ENCODE assay signal across 24 cellular contexts in genomic region chr4:8317474-8317873, GRCh38. TPM values are rescaled to one million over a fixed set of nuclear protein-coding genes. Genes with fewer than 3 reads are reported as not detected.
"Had no signal": no experiment of that assay in that cellular context is flagged by ENCODE, and none has a peak within 500 bp of the region (broad histone marks: within the 10 kb centered on the region; RNA-seq: fewer than 3 reads in every experiment).

No MANE protein-coding gene starts in this region.

- H3K27me3 Mint-ChIP-seq: dendritic cell treated with granulocyte-macrophage colony-stimulating factor and Interleukin-4, amounts not matched to agents 40 ng/mL and 50 ng/mL, for 4 days had no signal

- H3K27ac ChIP-seq: foreskin keratinocyte, hepatocyte, tibial nerve had no signal

- H3K4me2 ChIP-seq: hepatocyte had no signal

- H3K27ac Mint-ChIP-seq: activated CD8-positive, alpha-beta T cell treated with anti-CD3 and anti-CD28 coated beads, Interleukin-2, amount 10 ng/mL, durations not matched to agents 7 days and 5 days; dendritic cell treated with granulocyte-macrophage colony-stimulating factor and Interleukin-4, amounts not matched to agents 40 ng/mL and 50 ng/mL, for 4 days; immature natural killer cell; stimulated activated effector memory CD8-positive, alpha-beta T cell treated with anti-CD3 and anti-CD28 coated beads, Interleukin-12 subunit alpha, Interleukin-12 subunit beta, amount 100 ng/mL, for 72 hours; stimulated activated naive CD8-positive, alpha-beta T cell treated with anti-CD3 and anti-CD28 coated beads, Interleukin-15, amount 100 ng/mL, for 72 hours had no signal

- H3K4me1 Mint-ChIP-seq: immature natural killer cell; stimulated activated effector memory CD8-positive, alpha-beta T cell treated with anti-CD3 and anti-CD28 coated beads, Interleukin-12 subunit alpha, Interleukin-12 subunit beta, amount 100 ng/mL, for 72 hours; stimulated activated naive CD8-positive, alpha-beta T cell treated with anti-CD3 and anti-CD28 coated beads, Interleukin-15, amount 100 ng/mL, for 72 hours had no signal

- H3K27me3 ChIP-seq: foreskin keratinocyte, hepatocyte, tibial nerve had no signal

- H3K9me3 Mint-ChIP-seq: dendritic cell treated with granulocyte-macrophage colony-stimulating factor and Interleukin-4, amounts not matched to agents 40 ng/mL and 50 ng/mL, for 4 days; immature natural killer cell; stimulated activated effector memory CD8-positive, alpha-beta T cell treated with anti-CD3 and anti-CD28 coated beads, Interleukin-12 subunit alpha, Interleukin-12 subunit beta, amount 100 ng/mL, for 72 hours had no signal

- H2AFZ ChIP-seq: hepatocyte had no signal

- ATAC-seq: activated CD8-positive, alpha-beta T cell treated with anti-CD3 and anti-CD28 coated beads, Interleukin-2, amount 10 ng/mL, durations not matched to agents 7 days and 5 days; foreskin keratinocyte; stimulated activated effector memory CD8-positive, alpha-beta T cell treated with anti-CD3 and anti-CD28 coated beads, Interleukin-12 subunit alpha, Interleukin-12 subunit beta, amount 100 ng/mL, for 72 hours; stimulated activated naive CD8-positive, alpha-beta T cell treated with anti-CD3 and anti-CD28 coated beads, Interleukin-15, amount 100 ng/mL, for 72 hours had no signal

- H3K79me2 ChIP-seq: hepatocyte had no signal

- H3K36me3 ChIP-seq: tibial nerve had no signal

- FAIRE-seq: urothelium cell line had no signal

- H3K36me3 Mint-ChIP-seq: brain; immature natural killer cell; stimulated activated effector memory CD8-positive, alpha-beta T cell treated with anti-CD3 and anti-CD28 coated beads, Interleukin-12 subunit alpha, Interleukin-12 subunit beta, amount 100 ng/mL, for 72 hours had no signal

- DNase-seq: activated CD4-positive, alpha-beta T cell treated with anti-CD3 and anti-CD28 coated beads, Interleukin-2, amount 50 U/mL, for 1 hour; activated CD8-positive, alpha-beta T cell treated with anti-CD3 and anti-CD28 coated beads, Interleukin-2, amount 10 ng/mL, durations not matched to agents 7 days and 5 days; activated gamma-delta T cell; activated naive CD4-positive, alpha-beta T cell treated with anti-CD3 and anti-CD28 coated beads, Interleukin-2, amount 50 U/mL, for 16 hours; activated T-cell treated with anti-CD3 and anti-CD28 coated beads, Interleukin-2, amount 50 U/mL, for 48 hours; anterior cingulate cortex; caudate nucleus; effector CD8-positive, alpha-beta T cell; erythroblast; foreskin keratinocyte; immature natural killer cell; kidney glomerular epithelial cell; nucleus accumbens; stimulated activated CD4-positive, alpha-beta T cell treated with anti-CD3 and anti-CD28 coated beads, Interleukin-1b, Interleukin-23, amount 100 ng/mL, for 48 hours; stimulated activated naive CD8-positive, alpha-beta T cell treated with anti-CD3 and anti-CD28 coated beads, Interleukin-15, amount 100 ng/mL, for 72 hours; T-helper 9 cell had no signal

- H3K4me3 Mint-ChIP-seq: activated CD8-positive, alpha-beta T cell treated with anti-CD3 and anti-CD28 coated beads, Interleukin-2, amount 10 ng/mL, durations not matched to agents 7 days and 5 days; brain; dendritic cell treated with granulocyte-macrophage colony-stimulating factor and Interleukin-4, amounts not matched to agents 40 ng/mL and 50 ng/mL, for 4 days; immature natural killer cell; stimulated activated effector memory CD8-positive, alpha-beta T cell treated with anti-CD3 and anti-CD28 coated beads, Interleukin-12 subunit alpha, Interleukin-12 subunit beta, amount 100 ng/mL, for 72 hours; stimulated activated naive CD8-positive, alpha-beta T cell treated with anti-CD3 and anti-CD28 coated beads, Interleukin-15, amount 100 ng/mL, for 72 hours had no signal

- H3K4me3 ChIP-seq: hepatocyte, tibial nerve had no signal

RNA-seq across cellular contexts. Expression of gene HTRA3, which starts 47.9 kb away (rescaled TPM):
- total RNA-seq: activated CD8-positive, alpha-beta T cell treated with anti-CD3 and anti-CD28 coated beads, Interleukin-2, amount 10 ng/mL, durations not matched to agents 7 days and 5 days; foreskin keratinocyte; mononuclear cell; T-helper 1 cell treated with Interleukin-12 subunit alpha and Interleukin-12 subunit beta and Interleukin-4 antibody, amounts not matched to agents 30 ng/mL and 1 ng/mL, for 36 hours had no signal
